ENCODE assay signal across 1 cellular context in the genomic region with DNA sequence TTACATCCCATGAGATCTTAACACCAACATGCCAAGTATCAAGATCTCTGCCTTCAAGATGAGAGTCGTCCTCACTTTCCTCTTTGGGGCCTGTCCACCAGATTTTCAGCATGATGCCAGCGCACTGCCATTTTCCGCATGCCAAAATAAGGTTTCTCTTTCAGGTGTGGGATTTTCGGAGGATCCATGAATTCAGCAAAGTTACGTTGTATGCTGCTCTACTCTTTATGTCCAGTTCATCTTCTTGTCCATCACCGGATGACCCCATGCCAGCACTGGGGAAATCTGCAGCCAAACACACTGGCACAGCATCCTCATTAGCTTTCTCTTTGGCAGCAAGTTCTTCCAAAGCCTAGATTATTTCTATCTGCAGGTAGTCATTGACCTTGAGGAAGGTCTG.
TF ChIP-seq lines count a peak whose summit lies in the region.

No MANE protein-coding gene starts in this region.

TF ChIP-seq in IMR-90, 13 proteins besides CTCF, POLR2A, EP300 and RAD21 (continued from another document):
- TF ChIP-seq ELK1 (IDR thresholded peaks at IDR 0.05; ENCODE audit: borderline replicate concordance, low read depth, low read length) (no peak), RCOR1 (IDR thresholded peaks at IDR 0.05; ENCODE audit: insufficient replicate concordance, low read length) (no peak), RFX5 (IDR thresholded peaks at IDR 0.05; ENCODE audit: low read depth, low read length) (no peak), CEBPB (IDR thresholded peaks at IDR 0.05; ENCODE audit: low read depth, low read length) (no peak), NFE2L2 (IDR thresholded peaks at IDR 0.05; ENCODE audit: low read depth, low read length) (no peak), CHD1 (IDR thresholded peaks at IDR 0.05; ENCODE audit: low read depth, low read length) (no peak), MAZ (IDR thresholded peaks at IDR 0.05; ENCODE audit: borderline replicate concordance, low read depth, low read length) (no peak), SMC3 (IDR thresholded peaks at IDR 0.05; ENCODE audit: low read depth, low read length) (no peak)
